ENCODE assay signal across 17 cellular contexts in the genomic region with DNA sequence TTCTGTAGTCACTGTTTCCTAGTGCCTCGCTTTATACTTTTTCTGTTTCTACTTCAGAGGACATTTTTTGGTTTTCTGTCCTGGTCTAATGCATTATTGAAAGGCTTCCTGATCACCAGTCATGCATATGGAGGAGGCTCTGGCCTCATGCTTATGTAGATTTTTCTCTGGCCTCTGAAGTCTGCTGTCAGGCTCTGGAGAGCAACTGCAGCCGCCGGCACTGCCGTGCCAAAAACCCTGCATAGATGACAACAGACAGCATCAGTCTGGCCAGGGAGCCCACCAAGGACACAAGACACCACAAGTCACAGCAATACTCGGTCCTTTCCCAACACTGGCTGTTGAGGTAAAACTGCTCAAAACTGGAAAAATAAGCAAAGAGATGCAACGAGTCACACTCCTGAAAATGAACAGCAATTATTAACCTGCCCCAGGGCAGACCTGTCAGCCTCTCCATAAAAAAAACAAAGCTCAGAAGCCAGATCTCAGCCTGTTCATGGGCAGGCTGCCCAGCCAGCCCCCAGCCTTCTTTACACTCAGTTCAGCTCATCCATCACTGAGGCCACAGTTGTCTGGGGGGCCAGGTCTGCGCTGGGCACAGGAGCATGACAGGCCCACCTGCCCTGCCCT.
DNase-seq lines count a peak whose midpoint lies in the region; TF ChIP-seq lines count a peak whose summit lies in the region.
"Had no signal": no experiment of that assay in that cellular context is flagged by ENCODE, and none has a peak within 500 bp of the region (broad histone marks: within the 10 kb centered on the region; RNA-seq: fewer than 3 reads in every experiment).

No MANE protein-coding gene starts in this region.

- DNase-seq in NCI-H345 (lab: John Stamatoyannopoulos, UW) = peak; percentile 7
- no peak for DNase-seq in NCI-H345 treated with DMSO at 0.1 percent for 48 hours (lab: John Stamatoyannopoulos, UW; ENCODE audit: unreplicated experiment)
- peak; percentile 73 for DNase-seq in left kidney (ENCODE audit: low read depth, low spot score)
- DNase-seq in type B pancreatic cell (ENCODE audit: extremely low spot score, unreplicated experiment) = no peak
- no peak for DNase-seq in NCI-H1930 (lab: John Stamatoyannopoulos, UW)
- no peak for DNase-seq in activated T-cell treated with anti-CD3 and anti-CD28 coated beads for 4 hours
- DNase-seq in NCI-H526 (lab: John Stamatoyannopoulos, UW) = no peak
- DNase-seq: COR-L47; GOT3; HFFc6; NCI-H1092 treated with DMSO at 0.1 percent for 48 hours; NCI-H187 treated with DMSO at 0.1 percent for 48 hours; NCI-H446; NK-92 treated with Interleukin-12 subunit alpha and Interleukin-12 subunit beta, amount 100 ng/mL, for 24 hours; Peyer's patch had no signal

- TF ChIP-seq CTCF in brain (conservative IDR thresholded peaks at IDR 0.05) = no peak
- TF ChIP-seq CTCF in type B pancreatic cell (conservative IDR thresholded peaks at IDR 0.05) = no peak

- peak overlapping the region; percentile 60 to 90 (median 79) for H3K27ac Mint-ChIP-seq in brain
- H3K27ac Mint-ChIP-seq in type B pancreatic cell = peak overlapping the region; percentile 41
- H3K27ac Mint-ChIP-seq: B cell, HFFc6 had no signal

- H3K27me3 Mint-ChIP-seq in brain = peaks cover 4% of the 10 kb centered on the region
- peaks cover 7% of the 10 kb centered on the region for H3K27me3 Mint-ChIP-seq in type B pancreatic cell

- H3K4me3 Mint-ChIP-seq in brain (peak overlapping the region in 2 of 5 experiments; percentile 2 to 59), type B pancreatic cell (no peak overlapping the region)
- H3K4me3 Mint-ChIP-seq: B cell, HFFc6 had no signal

- H3K9me3 Mint-ChIP-seq in brain (peaks cover 0 to 3% (median 0%) of the 10 kb centered on the region in 5 experiments), type B pancreatic cell (peaks cover under 1% of the 10 kb centered on the region)

- H3K36me3 Mint-ChIP-seq in brain = no peaks in the 10 kb centered on the region
- H3K36me3 Mint-ChIP-seq in type B pancreatic cell = no peaks in the 10 kb centered on the region

- peaks cover 24% of the 10 kb centered on the region for H3K4me1 Mint-ChIP-seq in brain
- H3K4me1 Mint-ChIP-seq in type B pancreatic cell (ENCODE audit: unreplicated experiment) = peaks cover 10% of the 10 kb centered on the region
- H3K4me1 Mint-ChIP-seq: B cell had no signal

Comparison
In these comparisons a context has a peak if more than half of its experiments do, and no peak if none do; other contexts are left out.
1. DNase-seq: peak in NCI-H345 (single experiment) and left kidney (single experiment); none in NCI-H345 treated with DMSO at 0.1 percent for 48 hours (single experiment), type B pancreatic cell (single experiment), NCI-H1930 (0 of 2), activated T-cell treated with anti-CD3 and anti-CD28 coated beads for 4 hours (single experiment) and NCI-H526 (0 of 2).